Comparison of ENCODE assay signal across 1 cellular context in the genomic region with DNA sequence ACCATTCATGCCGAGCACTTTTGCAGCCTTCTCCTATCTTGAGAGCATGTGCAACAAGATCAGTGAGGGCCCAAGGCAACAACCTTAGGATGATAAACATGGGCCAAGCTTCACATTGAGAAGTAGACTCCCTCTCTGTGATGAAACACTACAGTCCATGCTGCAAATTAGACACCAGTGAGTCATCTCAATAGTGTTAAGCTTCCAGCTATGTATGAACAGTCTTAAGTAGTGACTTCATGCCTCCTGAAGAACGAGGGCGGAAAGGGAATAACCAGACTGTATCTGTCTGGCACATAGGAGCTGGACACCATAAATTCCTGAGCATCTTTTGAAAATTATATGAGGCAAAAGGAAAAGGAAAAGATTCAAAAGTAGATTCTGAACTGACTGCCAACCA.
TF ChIP-seq lines count a peak whose summit lies in the region.

No MANE protein-coding gene starts in this region.

TF ChIP-seq in GM23338, 12 proteins besides CTCF, POLR2A, EP300 and RAD21 (continued from another document):
- TF ChIP-seq CREB1 (CRISPR knock-in tag; IDR thresholded peaks at IDR 0.05; ENCODE audit: low read depth), result no peak
- TF ChIP-seq, protein P1, sequence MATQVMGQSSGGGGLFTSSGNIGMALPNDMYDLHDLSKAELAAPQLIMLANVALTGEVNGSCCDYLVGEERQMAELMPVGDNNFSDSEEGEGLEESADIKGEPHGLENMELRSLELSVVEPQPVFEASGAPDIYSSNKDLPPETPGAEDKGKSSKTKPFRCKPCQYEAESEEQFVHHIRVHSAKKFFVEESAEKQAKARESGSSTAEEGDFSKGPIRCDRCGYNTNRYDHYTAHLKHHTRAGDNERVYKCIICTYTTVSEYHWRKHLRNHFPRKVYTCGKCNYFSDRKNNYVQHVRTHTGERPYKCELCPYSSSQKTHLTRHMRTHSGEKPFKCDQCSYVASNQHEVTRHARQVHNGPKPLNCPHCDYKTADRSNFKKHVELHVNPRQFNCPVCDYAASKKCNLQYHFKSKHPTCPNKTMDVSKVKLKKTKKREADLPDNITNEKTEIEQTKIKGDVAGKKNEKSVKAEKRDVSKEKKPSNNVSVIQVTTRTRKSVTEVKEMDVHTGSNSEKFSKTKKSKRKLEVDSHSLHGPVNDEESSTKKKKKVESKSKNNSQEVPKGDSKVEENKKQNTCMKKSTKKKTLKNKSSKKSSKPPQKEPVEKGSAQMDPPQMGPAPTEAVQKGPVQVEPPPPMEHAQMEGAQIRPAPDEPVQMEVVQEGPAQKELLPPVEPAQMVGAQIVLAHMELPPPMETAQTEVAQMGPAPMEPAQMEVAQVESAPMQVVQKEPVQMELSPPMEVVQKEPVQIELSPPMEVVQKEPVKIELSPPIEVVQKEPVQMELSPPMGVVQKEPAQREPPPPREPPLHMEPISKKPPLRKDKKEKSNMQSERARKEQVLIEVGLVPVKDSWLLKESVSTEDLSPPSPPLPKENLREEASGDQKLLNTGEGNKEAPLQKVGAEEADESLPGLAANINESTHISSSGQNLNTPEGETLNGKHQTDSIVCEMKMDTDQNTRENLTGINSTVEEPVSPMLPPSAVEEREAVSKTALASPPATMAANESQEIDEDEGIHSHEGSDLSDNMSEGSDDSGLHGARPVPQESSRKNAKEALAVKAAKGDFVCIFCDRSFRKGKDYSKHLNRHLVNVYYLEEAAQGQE (IDR thresholded peaks at IDR 0.05; ENCODE audit: unreplicated experiment), result no peak
- TF ChIP-seq, protein P2, sequence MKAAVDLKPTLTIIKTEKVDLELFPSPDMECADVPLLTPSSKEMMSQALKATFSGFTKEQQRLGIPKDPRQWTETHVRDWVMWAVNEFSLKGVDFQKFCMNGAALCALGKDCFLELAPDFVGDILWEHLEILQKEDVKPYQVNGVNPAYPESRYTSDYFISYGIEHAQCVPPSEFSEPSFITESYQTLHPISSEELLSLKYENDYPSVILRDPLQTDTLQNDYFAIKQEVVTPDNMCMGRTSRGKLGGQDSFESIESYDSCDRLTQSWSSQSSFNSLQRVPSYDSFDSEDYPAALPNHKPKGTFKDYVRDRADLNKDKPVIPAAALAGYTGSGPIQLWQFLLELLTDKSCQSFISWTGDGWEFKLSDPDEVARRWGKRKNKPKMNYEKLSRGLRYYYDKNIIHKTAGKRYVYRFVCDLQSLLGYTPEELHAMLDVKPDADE (IDR thresholded peaks at IDR 0.05), result no peak
- TF ChIP-seq POLR2AphosphoS5 (IDR thresholded peaks at IDR 0.05; ENCODE audit: low read depth), result no peak
- no peak for TF ChIP-seq EZH2phosphoT487 (IDR thresholded peaks at IDR 0.05; ENCODE audit: unreplicated experiment)
- TF ChIP-seq ZNF331 (CRISPR knock-in tag; IDR thresholded peaks at IDR 0.05; ENCODE audit: low read depth), result no peak
- no peak for TF ChIP-seq STAT1 (IDR thresholded peaks at IDR 0.05; ENCODE audit: unreplicated experiment)
